ENCODE assay signal across 8 cellular contexts in the genomic region with DNA sequence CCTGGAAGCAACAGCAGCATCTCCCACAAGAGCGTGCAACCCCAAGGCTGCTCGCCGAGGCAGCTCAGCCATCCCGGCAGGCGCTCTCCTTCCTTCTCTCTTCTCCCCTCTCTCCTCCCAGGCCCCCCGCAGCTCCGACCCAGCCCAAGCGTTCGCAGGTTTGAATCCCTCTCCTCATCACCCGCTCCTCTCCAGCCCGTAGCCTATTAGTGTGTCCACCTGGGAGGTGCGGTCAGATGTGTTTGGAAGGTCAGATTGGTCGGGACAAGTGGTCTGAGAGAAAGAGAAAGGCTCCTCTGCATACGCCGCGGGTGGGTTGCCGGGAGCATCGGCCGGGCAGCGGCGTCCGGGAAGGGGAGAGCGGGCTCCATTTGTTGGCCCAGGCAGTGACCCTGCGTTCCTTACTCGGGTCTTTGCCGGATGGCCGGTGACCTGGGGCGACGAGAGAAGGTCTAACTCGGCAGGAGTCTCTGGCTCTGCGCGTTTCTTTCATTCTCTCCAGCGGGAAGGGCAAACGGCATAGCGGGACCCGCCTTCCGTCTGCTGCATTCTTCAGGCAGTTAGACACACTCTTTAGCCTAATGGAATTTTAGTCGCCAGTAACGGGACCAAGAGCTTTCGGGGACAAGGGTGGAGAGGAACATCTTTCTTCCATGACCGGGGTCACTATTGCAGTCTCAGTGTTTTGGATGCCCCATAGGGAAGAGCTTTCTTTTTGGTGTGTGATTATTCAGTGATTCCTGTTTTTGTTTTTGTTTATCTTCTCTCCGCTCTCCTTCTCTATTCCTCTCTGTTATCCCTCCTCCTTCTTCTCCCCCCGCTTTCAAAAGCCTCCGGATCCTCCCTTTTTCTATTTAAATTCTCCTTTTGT. TPM values are rescaled to one million over a fixed set of nuclear protein-coding genes. Genes with fewer than 3 reads are reported as not detected.
DNase-seq lines count a peak whose midpoint lies in the region; ATAC-seq and TF ChIP-seq lines count a peak whose summit lies in the region.

No MANE protein-coding gene starts in this region.

- CTCF ChIA-PET in PC-3 (lab: Charles Lee), result interaction anchor here (1.0 kb wide), 1 partner anchor 327 kb away, joined by 3 read pairs; no protein-coding TSS in a partner anchor

- H3K27me3 ChIP-seq in PC-3 (ENCODE audit: low read length) (peaks cover 76% of the 10 kb centered on the region), kidney epithelial cell (ENCODE audit: control insufficient read depth, insufficient read depth, low read length) (peaks cover 54% of the 10 kb centered on the region)

- BruUV-seq in PC-3 (replicated peaks; lab: Mats Ljungman, UMichigan), result no TSS peak

- H4K20me1 ChIP-seq in PC-3 (ENCODE audit: low read length), result no peaks in the 10 kb centered on the region

- H3K4me2 ChIP-seq in PC-3 (ENCODE audit: low read length), result peak overlapping the region; percentile 78

- peak; percentile 37 for DNase-seq in COLO668 (lab: John Stamatoyannopoulos, UW; ENCODE audit: unreplicated experiment)
- DNase-seq in PC-3, result peak; percentile 19
- peak; percentile 20 for DNase-seq in choroid plexus epithelial cell (ENCODE audit: low read depth)
- no peak for DNase-seq in kidney epithelial cell (ENCODE audit: low read depth)
- DNase-seq in stimulated activated CD4-positive, alpha-beta T cell treated with anti-CD3 and anti-CD28 coated beads, Interleukin-1b, Interleukin-23, amount 100 ng/mL, for 48 hours, result peak; percentile 2
- DNase-seq in NCI-H2107 treated with DMSO at 0.1 percent for 48 hours (lab: John Stamatoyannopoulos, UW; ENCODE audit: unreplicated experiment), result no peak
- no peak for DNase-seq in erythroblast (lab: John Stamatoyannopoulos, UW)

- peaks cover 3% of the 10 kb centered on the region; the same call in 1 of the 2 replicates for H3K4me1 ChIP-seq in PC-3 (ENCODE audit: insufficient read depth, low read length)

- no peaks in the 10 kb centered on the region for H3F3A ChIP-seq in PC-3 (ENCODE audit: low read length, unreplicated experiment)

- peak overlapping the region; percentile 71 for H2AFZ ChIP-seq in PC-3 (ENCODE audit: low read length)

- H3K4me3 ChIP-seq in PC-3 (ENCODE audit: low read length), result peak overlapping the region; percentile 64
- peak overlapping the region; percentile 69 for H3K4me3 ChIP-seq in choroid plexus epithelial cell (ENCODE audit: low read depth, low read length)
- peak overlapping the region; percentile 52 for H3K4me3 ChIP-seq in kidney epithelial cell (ENCODE audit: low read depth, low read length)

- no peak overlapping the region for H3K27ac ChIP-seq in PC-3 (ENCODE audit: low read length)

- TF ChIP-seq CTCF in PC-3 (conservative IDR thresholded peaks at IDR 0.05; ENCODE audit: low read depth, low read length), result no peak
- TF ChIP-seq CTCF in choroid plexus epithelial cell (conservative IDR thresholded peaks at IDR 0.05; ENCODE audit: low read depth, low read length), result no peak
- TF ChIP-seq CTCF in kidney epithelial cell (IDR thresholded peaks at IDR 0.05; ENCODE audit: insufficient read depth, low read length, poor library complexity, severe bottlenecking), result no peak

- H3K9ac ChIP-seq in PC-3 (ENCODE audit: low read length), result no peak overlapping the region

- H3K9me3 ChIP-seq in PC-3 (ENCODE audit: low read length), result no peaks in the 10 kb centered on the region

- peak; percentile 20 for ATAC-seq in GM21576 (IDR thresholded peaks at IDR 0.05; ENCODE audit: unreplicated experiment)
- ATAC-seq in PC-3, result peak; percentile 39

- H3K9me2 ChIP-seq in PC-3 (replicated peaks; ENCODE audit: low read length), result no peaks in the 10 kb centered on the region

- intact Hi-C loops in PC-3 (cut with micrococcal nuclease), result loop anchor here (2.0 to 10.0 kb wide), 3 partner anchors 479 to 547 kb away; no protein-coding TSS in a partner anchor

- H3K36me3 ChIP-seq in PC-3 (ENCODE audit: low read depth, low read length) (no peaks in the 10 kb centered on the region), kidney epithelial cell (ENCODE audit: control insufficient read depth, insufficient read depth, low read length) (no peaks in the 10 kb centered on the region)

- TF ChIP-seq POLR2A in erythroblast (IDR thresholded peaks at IDR 0.05; ENCODE audit: low read length), result no peak

- H3K79me2 ChIP-seq in PC-3 (ENCODE audit: low read length), result no peaks in the 10 kb centered on the region

- POLR2A ChIA-PET in PC-3 (lab: Charles Lee; ENCODE audit: unreplicated experiment), result no interaction called here

RNA-seq across cellular contexts. Expression of a gene that starts 1.1 kb away (rescaled TPM):
- not detected in 2 replicates for total RNA-seq in PC-3 (2014; rRNA removed)
- not detected in 2 replicates for total RNA-seq in kidney epithelial cell

Comparison
In these comparisons a context has a peak if more than half of its experiments do, and no peak if none do; other contexts are left out.
1. DNase-seq: peak in COLO668 (single experiment), PC-3 (single experiment), choroid plexus epithelial cell (single experiment) and stimulated activated CD4-positive, alpha-beta T cell treated with anti-CD3 and anti-CD28 coated beads, Interleukin-1b, Interleukin-23, amount 100 ng/mL, for 48 hours (single experiment); none in kidney epithelial cell (single experiment), NCI-H2107 treated with DMSO at 0.1 percent for 48 hours (single experiment) and erythroblast (0 of 2).
2. Peak in every context shown above with its lines, with median percentiles within 50 percentile points of each other: H3K4me3 ChIP-seq.